Comparison of ENCODE assay signal across 19 cellular contexts in genomic region chr12:113727651-113728061, GRCh38.
DNase-seq lines count a peak whose midpoint lies in the region; ATAC-seq, FAIRE-seq and TF ChIP-seq lines count a peak whose summit lies in the region.
"Had no signal": no experiment of that assay in that cellular context is flagged by ENCODE, and none has a peak within 500 bp of the region (broad histone marks: within the 10 kb centered on the region; RNA-seq: fewer than 3 reads in every experiment).

No MANE protein-coding gene starts in this region.

- POLR2A ChIA-PET in HepG2 (lab: Yijun Ruan, JAX) = no interaction called here
- POLR2A ChIA-PET in Panc1 (lab: Charles Lee) = no interaction called here

- intact Hi-C loops in HepG2 (cut with micrococcal nuclease; ENCODE audit: unreplicated experiment) = no loop called here
- intact Hi-C loops in right lobe of liver (cut with DNase I) = no loop called here
- intact Hi-C loops in Panc1 (cut with micrococcal nuclease; ENCODE audit: unreplicated experiment) = no loop called here
- intact Hi-C loops in testis (cut with DNase I; ENCODE audit: low total_unique reads) = no loop called here

- H4K20me1 ChIP-seq in HepG2 (ENCODE audit: insufficient read depth, low read length) = no peaks in the 10 kb centered on the region

- no peak for ATAC-seq in HepG2
- ATAC-seq in right lobe of liver = no peak
- peak; percentile 77 for ATAC-seq in Panc1
- ATAC-seq in activated CD4-positive, CD25-positive, alpha-beta regulatory T cell treated with anti-CD3 and anti-CD28 coated beads, Interleukin-2, amount 50 U/mL, for 24 hours = no peak
- ATAC-seq: heart left ventricle had no signal

- peak; percentile 63 for DNase-seq in HepG2 (ENCODE audit: low spot score)
- DNase-seq in right lobe of liver = no peak
- DNase-seq in Panc1 (ENCODE audit: low read depth, low spot score) = peak; percentile 78
- DNase-seq in fibroblast of gingiva (ENCODE audit: low read depth) = peak; percentile 8
- DNase-seq in NCI-H1048 (lab: John Stamatoyannopoulos, UW) = no peak
- DNase-seq in testis = no peak
- DNase-seq in NCI-H226 = no peak
- DNase-seq: activated naive CD4-positive, alpha-beta T cell treated with Interleukin-2 at 50 U/mL for 16 hours; COR-L47; erythroblast; heart left ventricle; NCI-H2029 treated with DMSO at 0.1 percent for 48 hours; NCI-H526 treated with DMSO at 0.1 percent for 48 hours; occipital lobe; stimulated activated CD4-positive, alpha-beta T cell treated with anti-CD3 and anti-CD28 coated beads, Interleukin-4, amount 100 ng/mL, for 24 hours; tibial artery had no signal

- H3K27ac ChIP-seq in HepG2 (ENCODE audit: extremely low read length, insufficient read depth, low read length) (no peak overlapping the region), right lobe of liver (no peak overlapping the region), Panc1 (ENCODE audit: low read length) (no peak overlapping the region), testis (no peak overlapping the region)
- H3K27ac ChIP-seq: heart left ventricle, RWPE1, tibial artery had no signal

- TF ChIP-seq POLR2A in HepG2 (IDR thresholded peaks at IDR 0.05; ENCODE audit: insufficient read depth in 1 of 2, low read depth in 2 of 2, low read length in 2 of 2) = no peak
- TF ChIP-seq POLR2A in right lobe of liver (IDR thresholded peaks at IDR 0.05) = no peak
- TF ChIP-seq POLR2A in testis (IDR thresholded peaks at IDR 0.05) = no peak

- no peak for FAIRE-seq in HepG2 (lab: Jason Lieb, UNC)
- FAIRE-seq: A204.1 had no signal

- no peak overlapping the region for H3K9ac ChIP-seq in HepG2 (ENCODE audit: insufficient read depth, low read depth, low read length)

- TF ChIP-seq CTCF in HepG2 (CRISPR knock-in tag; IDR thresholded peaks at IDR 0.05) (no peak), right lobe of liver (IDR thresholded peaks at IDR 0.05) (no peak), Panc1 (IDR thresholded peaks at IDR 0.05) (no peak), testis (IDR thresholded peaks at IDR 0.05) (no peak)

- H3K4me2 ChIP-seq in HepG2 (ENCODE audit: low read depth, low read length) = no peak overlapping the region

- WGBS in HepG2 (ENCODE audit: low lambda C conversion rate) = 40% methylated on average over 1 of the region's 1 CpG
- WGBS in right lobe of liver (ENCODE audit: insufficient coverage, low coverage, low lambda C conversion rate, missing lambda C conversion rate) = no CpG with 5 or more reads among the region's 1 CpG
- whole genome bisulfite sequencing in testis, 2 donors = 82% methylated on average over 1 of the region's 1 CpG; no CpG with 5 or more reads in 1 of the 2 donors

- TF ChIP-seq RAD21 in HepG2 (CRISPR knock-in tag; IDR thresholded peaks at IDR 0.05) = no peak

- TF ChIP-seq EP300 in HepG2 (IDR thresholded peaks at IDR 0.05; ENCODE audit: low read depth in 2 of 2, low read length in 2 of 2) (no peak), HepG2 (CRISPR knock-in tag; IDR thresholded peaks at IDR 0.05; ENCODE audit: borderline replicate concordance) (no peak)

- no peak overlapping the region for H2AFZ ChIP-seq in HepG2 (ENCODE audit: low read length)

- BruUV-seq in HepG2 (replicated peaks; lab: Mats Ljungman, UMichigan) = no TSS peak
- no TSS peak for BruUV-seq in Panc1 (replicated peaks; lab: Mats Ljungman, UMichigan)

- H3K4me1 ChIP-seq in HepG2 (ENCODE audit: insufficient read depth, low read length) (0 out of 2 replicates have a peak, but pooled peaks cover 5% of the 10 kb centered on the region), right lobe of liver (no peaks in the 10 kb centered on the region), Panc1 (ENCODE audit: control insufficient read depth, insufficient read depth, low read length) (no peaks in the 10 kb centered on the region), testis (no peaks in the 10 kb centered on the region)
- H3K4me1 ChIP-seq: heart left ventricle, tibial artery had no signal

- H3K36me3 ChIP-seq in HepG2 (replicated peaks in 1 of 2; ENCODE audit: control insufficient read depth in 1 of 2, insufficient read depth in 2 of 2, low read length in 2 of 2) (no peaks in the 10 kb centered on the region), right lobe of liver (no peaks in the 10 kb centered on the region), Panc1 (ENCODE audit: control insufficient read depth, insufficient read depth, low read length) (no peaks in the 10 kb centered on the region), testis (ENCODE audit: low read depth, missing control alignments) (no peaks in the 10 kb centered on the region)
- H3K36me3 ChIP-seq: heart left ventricle, tibial artery had no signal

- H3K9me3 ChIP-seq in HepG2 (ENCODE audit: low read length) (no peaks in the 10 kb centered on the region), right lobe of liver (no peaks in the 10 kb centered on the region), Panc1 (ENCODE audit: control insufficient read depth, insufficient read depth, low read depth, low read length) (no peaks in the 10 kb centered on the region), testis (no peaks in the 10 kb centered on the region)

- in situ Hi-C loops in HepG2 (cut with HindIII; ENCODE audit: extremely low pct_ligation_motif_present, low pct_unique_long_range_greater_than_20kb) (no loop called here), Panc1 (cut with HindIII; ENCODE audit: low pct_unique_long_range_greater_than_20kb, low sequenced_read_pairs) (no loop called here)

- H3K27me3 ChIP-seq in HepG2 (ENCODE audit: control insufficient read depth in 1 of 2, insufficient read depth in 2 of 2, low read length in 2 of 2) (no peaks in the 10 kb centered on the region), right lobe of liver (no peaks in the 10 kb centered on the region), Panc1 (ENCODE audit: control insufficient read depth, insufficient read depth, low read length) (no peaks in the 10 kb centered on the region; the same call in 1 of the 2 replicates), testis (no peaks in the 10 kb centered on the region)

- H3K4me3 ChIP-seq in HepG2 (replicated peaks in 1 of 3; ENCODE audit: insufficient read depth in 1 of 3, low read depth in 2 of 3, low read length in 3 of 3) (no peak overlapping the region), right lobe of liver (no peak overlapping the region), Panc1 (ENCODE audit: low read depth in 2 of 2, low read length in 2 of 2) (no peak overlapping the region), testis (no peak overlapping the region)
- H3K4me3 ChIP-seq: heart left ventricle, tibial artery had no signal

- CTCF ChIA-PET in HepG2 (lab: Yijun Ruan, JAX; ENCODE audit: low intra/inter-chr PET ratio, low total read pairs) = no interaction called here
- CTCF ChIA-PET in Panc1 (lab: Charles Lee) = no interaction called here

- no peaks in the 10 kb centered on the region for H3K79me2 ChIP-seq in HepG2 (ENCODE audit: insufficient read depth, low read length)

TF ChIP-seq in HepG2, 621 proteins besides CTCF, POLR2A, EP300 and RAD21:
- TF ChIP-seq SOX13 (IDR thresholded peaks at IDR 0.05) = no peak
- peak in 1 of 2 experiments; percentile 72; a peak in 2 of 4 replicates for TF ChIP-seq SOX13 (CRISPR knock-in tag; conservative IDR thresholded peaks at IDR 0.05 in 1 of 2, IDR thresholded peaks at IDR 0.05 in 1 of 2)
- 0 out of 2 replicates have a peak, but pooled peaks have one; percentile 35 for TF ChIP-seq ZNF768 (CRISPR knock-in tag; IDR thresholded peaks at IDR 0.05)
- peak; percentile 66 for TF ChIP-seq FOSL2 (CRISPR knock-in tag; IDR thresholded peaks at IDR 0.05)
- TF ChIP-seq ARID3A (IDR thresholded peaks at IDR 0.05; ENCODE audit: low read depth, low read length) = no peak

Comparison
In these comparisons a context has a peak if more than half of its experiments do, and no peak if none do; other contexts are left out.
1. DNase-seq: peak in HepG2 (single experiment), Panc1 (single experiment) and fibroblast of gingiva (single experiment); none in right lobe of liver (0 of 3), NCI-H1048 (single experiment), testis (single experiment) and NCI-H226 (single experiment).